8 cellular contexts compared by ENCODE assay signal in the genomic region with DNA sequence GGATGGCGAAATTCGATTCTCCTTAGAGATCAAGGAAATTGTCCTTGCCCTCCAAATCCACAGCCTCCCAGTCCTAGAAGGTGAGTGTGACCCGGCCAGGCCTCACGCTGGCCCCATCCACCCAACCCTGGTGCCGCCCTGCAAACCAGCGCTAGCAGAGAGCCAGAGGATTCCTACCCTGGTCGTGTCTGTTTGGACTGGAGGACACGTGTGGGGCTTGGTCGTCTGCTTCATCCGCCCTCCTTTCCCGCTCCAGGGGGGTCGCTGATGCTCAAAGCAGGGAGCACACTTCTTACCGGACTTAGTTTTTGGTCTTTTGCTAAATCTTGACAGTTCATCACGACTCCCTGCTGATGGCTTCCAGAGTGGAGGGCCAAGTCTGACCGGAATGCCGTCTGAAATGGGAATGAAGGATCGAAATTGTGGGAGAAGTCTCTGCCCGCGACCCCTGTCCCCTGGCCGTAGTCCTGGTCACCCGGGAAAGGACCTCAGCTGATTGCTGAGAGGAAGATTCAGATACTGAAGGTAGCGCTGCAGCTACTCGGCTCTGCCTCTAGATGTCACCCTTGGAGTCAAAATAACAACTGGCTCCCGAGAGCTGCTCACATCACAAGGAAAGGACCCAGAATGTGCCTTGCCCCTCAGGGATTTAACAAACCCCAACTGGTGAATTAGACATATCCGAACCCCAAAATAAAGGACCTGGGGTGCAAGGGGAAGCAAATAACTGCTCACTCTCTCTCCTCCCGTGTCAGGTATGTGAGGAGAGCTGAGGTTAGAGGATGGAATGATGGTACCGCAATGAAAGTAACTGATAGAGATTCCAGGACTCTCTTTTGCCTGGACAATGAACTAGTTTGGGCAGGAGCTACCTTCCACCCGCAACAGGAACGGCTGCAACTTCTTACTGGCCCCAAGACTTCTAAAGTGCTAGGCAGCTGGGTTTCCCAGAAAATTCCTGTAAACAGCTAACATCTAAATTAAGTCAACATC. TPM values are rescaled to one million over a fixed set of nuclear protein-coding genes. Genes with fewer than 3 reads are reported as not detected.
A peak's percentile ranks its signal among the peaks of the same experiment; 100 is the strongest.
DNase-seq lines count a peak whose midpoint lies in the region; ATAC-seq and TF ChIP-seq lines count a peak whose summit lies in the region.
"Had no signal": no experiment of that assay in that cellular context is flagged by ENCODE, and none has a peak within 500 bp of the region (broad histone marks: within the 10 kb centered on the region; RNA-seq: fewer than 3 reads in every experiment).

No MANE protein-coding gene starts in this region.

- WGBS in prostate gland, result 19% methylated on average over 29 of the region's 29 CpGs

- peak; percentile 95 for ATAC-seq in GM21786 (IDR thresholded peaks at IDR 0.05; ENCODE audit: unreplicated experiment)

- H3K4me1 ChIP-seq in Peyer's patch, result no peaks in the 10 kb centered on the region
- H3K4me1 ChIP-seq in cardiac muscle cell (ENCODE audit: low read depth), result no peaks in the 10 kb centered on the region
- no peaks in the 10 kb centered on the region for H3K4me1 ChIP-seq in prostate gland (replicated peaks)

- TF ChIP-seq CTCF in GM06990 (IDR thresholded peaks at IDR 0.05; ENCODE audit: insufficient read depth, low read length, poor library complexity, severe bottlenecking), result peak; percentile 90
- peak; percentile 29 to 70 (median 60) for TF ChIP-seq CTCF in Peyer's patch (IDR thresholded peaks at IDR 0.05)
- TF ChIP-seq CTCF in cardiac muscle cell (IDR thresholded peaks at IDR 0.05; ENCODE audit: low read depth, low read length), result peak; percentile 92
- peak; percentile 18 to 58 (median 55) for TF ChIP-seq CTCF in prostate gland (IDR thresholded peaks at IDR 0.05)

- no peaks in the 10 kb centered on the region for H3K9me3 ChIP-seq in Peyer's patch
- no peaks in the 10 kb centered on the region for H3K9me3 ChIP-seq in cardiac muscle cell (ENCODE audit: low read depth)
- H3K9me3 ChIP-seq in prostate gland, result no peaks in the 10 kb centered on the region

- DNase-seq in GM06990 (ENCODE audit: extremely low read depth, insufficient read length) (peak; percentile 7), Peyer's patch (peak in 2 of 3 donors; percentile 18 to 71), cardiac muscle cell (ENCODE audit: low read depth in 1 of 2, low spot score in 1 of 2) (peak; percentile 70 to 82), prostate gland (ENCODE audit: low spot score) (peak; percentile 25)
- DNase-seq in activated naive CD4-positive, alpha-beta T cell treated with anti-CD3 and anti-CD28 coated beads, Interleukin-2, amount 50 U/mL, for 16 hours, result peak; percentile 20

- H3K27ac ChIP-seq in Peyer's patch (no peak overlapping the region), cardiac muscle cell (no peak overlapping the region), prostate gland (no peak overlapping the region)
- H3K27ac ChIP-seq: epithelial cell of prostate had no signal

- TF ChIP-seq POLR2A in Peyer's patch (IDR thresholded peaks at IDR 0.05) (no peak), prostate gland (IDR thresholded peaks at IDR 0.05) (no peak)

- no peaks in the 10 kb centered on the region; the same call in 1 of the 2 replicates for H3K27me3 ChIP-seq in GM06990 (replicated peaks; ENCODE audit: control insufficient read depth, insufficient read depth, low read length)
- H3K27me3 ChIP-seq in Peyer's patch, result no peaks in the 10 kb centered on the region
- H3K27me3 ChIP-seq in cardiac muscle cell, result no peaks in the 10 kb centered on the region
- H3K27me3 ChIP-seq in prostate gland (replicated peaks; ENCODE audit: insufficient read depth), result no peaks in the 10 kb centered on the region

- intact Hi-C loops in prostate gland (cut with DNase I), result loop anchor here (5.0 kb wide), 2 partner anchors 616 to 686 kb away; no protein-coding TSS in a partner anchor

- H3K36me3 ChIP-seq in GM06990 (ENCODE audit: control insufficient read depth, insufficient read depth, low read length) (no peaks in the 10 kb centered on the region), Peyer's patch (no peaks in the 10 kb centered on the region), cardiac muscle cell (no peaks in the 10 kb centered on the region), prostate gland (no peaks in the 10 kb centered on the region)

- no peak for TF ChIP-seq EP300 in Ishikawa (IDR thresholded peaks at IDR 0.05; ENCODE audit: borderline replicate concordance)

- peak; percentile 78 for TF ChIP-seq RAD21 in Ishikawa (IDR thresholded peaks at IDR 0.05; ENCODE audit: low read depth)

- H3K4me3 ChIP-seq in GM06990 (replicated peaks; ENCODE audit: low read depth, low read length) (no peak overlapping the region), Peyer's patch (no peak overlapping the region), cardiac muscle cell (no peak overlapping the region), prostate gland (no peak overlapping the region)

TF ChIP-seq in Ishikawa, 13 proteins besides CTCF, POLR2A, EP300 and RAD21:
- TF ChIP-seq CEBPB (IDR thresholded peaks at IDR 0.05) (no peak), TCF12 (IDR thresholded peaks at IDR 0.05; ENCODE audit: low read depth) (no peak), NFIC (IDR thresholded peaks at IDR 0.05) (no peak), TEAD4 (IDR thresholded peaks at IDR 0.05) (no peak), EGR1 (IDR thresholded peaks at IDR 0.05) (no peak), TAF1 (IDR thresholded peaks at IDR 0.05; ENCODE audit: low read depth) (no peak)
- TF ChIP-seq, protein P1, sequence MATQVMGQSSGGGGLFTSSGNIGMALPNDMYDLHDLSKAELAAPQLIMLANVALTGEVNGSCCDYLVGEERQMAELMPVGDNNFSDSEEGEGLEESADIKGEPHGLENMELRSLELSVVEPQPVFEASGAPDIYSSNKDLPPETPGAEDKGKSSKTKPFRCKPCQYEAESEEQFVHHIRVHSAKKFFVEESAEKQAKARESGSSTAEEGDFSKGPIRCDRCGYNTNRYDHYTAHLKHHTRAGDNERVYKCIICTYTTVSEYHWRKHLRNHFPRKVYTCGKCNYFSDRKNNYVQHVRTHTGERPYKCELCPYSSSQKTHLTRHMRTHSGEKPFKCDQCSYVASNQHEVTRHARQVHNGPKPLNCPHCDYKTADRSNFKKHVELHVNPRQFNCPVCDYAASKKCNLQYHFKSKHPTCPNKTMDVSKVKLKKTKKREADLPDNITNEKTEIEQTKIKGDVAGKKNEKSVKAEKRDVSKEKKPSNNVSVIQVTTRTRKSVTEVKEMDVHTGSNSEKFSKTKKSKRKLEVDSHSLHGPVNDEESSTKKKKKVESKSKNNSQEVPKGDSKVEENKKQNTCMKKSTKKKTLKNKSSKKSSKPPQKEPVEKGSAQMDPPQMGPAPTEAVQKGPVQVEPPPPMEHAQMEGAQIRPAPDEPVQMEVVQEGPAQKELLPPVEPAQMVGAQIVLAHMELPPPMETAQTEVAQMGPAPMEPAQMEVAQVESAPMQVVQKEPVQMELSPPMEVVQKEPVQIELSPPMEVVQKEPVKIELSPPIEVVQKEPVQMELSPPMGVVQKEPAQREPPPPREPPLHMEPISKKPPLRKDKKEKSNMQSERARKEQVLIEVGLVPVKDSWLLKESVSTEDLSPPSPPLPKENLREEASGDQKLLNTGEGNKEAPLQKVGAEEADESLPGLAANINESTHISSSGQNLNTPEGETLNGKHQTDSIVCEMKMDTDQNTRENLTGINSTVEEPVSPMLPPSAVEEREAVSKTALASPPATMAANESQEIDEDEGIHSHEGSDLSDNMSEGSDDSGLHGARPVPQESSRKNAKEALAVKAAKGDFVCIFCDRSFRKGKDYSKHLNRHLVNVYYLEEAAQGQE (IDR thresholded peaks at IDR 0.05; ENCODE audit: low read depth), result no peak
TF ChIP-seq in Ishikawa: peak in this region for 0.

RNA-seq across cellular contexts. Expression of a gene that starts 23.5 kb away (rescaled TPM):
- 10 to 100 TPM; 10.7 to 41.2 (median 18.0) TPM for total RNA-seq in Peyer's patch
- total RNA-seq in cardiac muscle cell, result 65.4 and 66.5 TPM in 2 replicates
- polyA plus RNA-seq in cardiac muscle cell, result 13.5 and 20.4 TPM in 2 replicates
- total RNA-seq in prostate gland, result 10 to 100 TPM; 31.6 to 50.5 TPM

Comparison
In these comparisons a context has a peak if more than half of its experiments do, and no peak if none do; other contexts are left out.
1. DNase-seq: peak in every context shown above with its lines; median percentile 76 in cardiac muscle cell; 44 in Peyer's patch; 25 in prostate gland; 20 in activated naive CD4-positive, alpha-beta T cell treated with anti-CD3 and anti-CD28 coated beads, Interleukin-2, amount 50 U/mL, for 16 hours; 7 in GM06990.